In the genomic region with DNA sequence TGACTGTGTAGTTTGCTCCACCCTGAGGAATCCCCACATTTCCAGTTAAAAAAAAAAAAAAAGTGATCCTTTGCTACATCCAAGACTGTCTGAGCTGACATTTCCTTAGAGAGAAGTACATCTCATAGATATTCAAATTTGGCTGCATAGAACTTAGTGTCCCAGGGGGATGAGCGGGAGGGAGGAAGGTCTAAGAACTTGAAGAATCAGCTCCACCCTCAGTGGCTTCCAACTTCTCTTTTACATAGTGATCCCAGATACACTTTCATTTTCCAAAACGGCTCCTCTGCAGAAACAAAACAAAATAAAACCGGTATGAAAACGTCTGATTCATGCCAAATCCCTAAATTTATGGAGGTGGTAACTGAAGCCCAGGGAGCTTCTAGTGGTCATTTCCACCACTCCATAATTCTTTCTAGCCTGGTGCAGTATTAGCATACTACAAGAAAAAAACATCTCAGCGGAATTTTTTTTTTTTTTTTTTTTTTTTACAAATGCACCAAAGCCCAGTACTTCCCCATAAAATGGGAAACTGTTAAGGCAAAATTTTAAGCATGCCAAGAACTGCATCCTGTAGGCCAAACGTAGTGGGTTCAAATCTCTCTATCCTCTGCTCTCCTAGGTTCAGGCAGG, we compare ENCODE assay signal across 2 cellular contexts.
TF ChIP-seq lines count a peak whose summit lies in the region.

No MANE protein-coding gene starts in this region.

TF ChIP-seq in liver, 16 proteins besides CTCF, POLR2A, EP300 and RAD21:
- TF ChIP-seq NR2F2 (IDR thresholded peaks at IDR 0.05), result peak; percentile 34
- no peak for TF ChIP-seq FOXA2 (IDR thresholded peaks at IDR 0.05)
- peak; percentile 22 for TF ChIP-seq SP1 (IDR thresholded peaks at IDR 0.05)

TF ChIP-seq in HepG2, 621 proteins besides CTCF, POLR2A, EP300 and RAD21:
- TF ChIP-seq, protein P1, sequence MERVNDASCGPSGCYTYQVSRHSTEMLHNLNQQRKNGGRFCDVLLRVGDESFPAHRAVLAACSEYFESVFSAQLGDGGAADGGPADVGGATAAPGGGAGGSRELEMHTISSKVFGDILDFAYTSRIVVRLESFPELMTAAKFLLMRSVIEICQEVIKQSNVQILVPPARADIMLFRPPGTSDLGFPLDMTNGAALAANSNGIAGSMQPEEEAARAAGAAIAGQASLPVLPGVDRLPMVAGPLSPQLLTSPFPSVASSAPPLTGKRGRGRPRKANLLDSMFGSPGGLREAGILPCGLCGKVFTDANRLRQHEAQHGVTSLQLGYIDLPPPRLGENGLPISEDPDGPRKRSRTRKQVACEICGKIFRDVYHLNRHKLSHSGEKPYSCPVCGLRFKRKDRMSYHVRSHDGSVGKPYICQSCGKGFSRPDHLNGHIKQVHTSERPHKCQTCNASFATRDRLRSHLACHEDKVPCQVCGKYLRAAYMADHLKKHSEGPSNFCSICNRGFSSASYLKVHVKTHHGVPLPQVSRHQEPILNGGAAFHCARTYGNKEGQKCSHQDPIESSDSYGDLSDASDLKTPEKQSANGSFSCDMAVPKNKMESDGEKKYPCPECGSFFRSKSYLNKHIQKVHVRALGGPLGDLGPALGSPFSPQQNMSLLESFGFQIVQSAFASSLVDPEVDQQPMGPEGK (CRISPR knock-in tag; IDR thresholded peaks at IDR 0.05), result no peak
- TF ChIP-seq KDM3A (CRISPR knock-in tag; IDR thresholded peaks at IDR 0.05; ENCODE audit: low read depth) (no peak), RFX1 (IDR thresholded peaks at IDR 0.05) (no peak), KLF9 (CRISPR knock-in tag; IDR thresholded peaks at IDR 0.05; ENCODE audit: low read depth) (no peak), ZNF382 (CRISPR knock-in tag; IDR thresholded peaks at IDR 0.05; ENCODE audit: borderline replicate concordance) (no peak), HOXD1 (CRISPR knock-in tag; IDR thresholded peaks at IDR 0.05) (no peak), ZSCAN5A (CRISPR knock-in tag; IDR thresholded peaks at IDR 0.05; ENCODE audit: borderline replicate concordance) (no peak), ZNF747 (CRISPR knock-in tag; IDR thresholded peaks at IDR 0.05; ENCODE audit: borderline replicate concordance) (no peak), ZNF441 (CRISPR knock-in tag; IDR thresholded peaks at IDR 0.05; ENCODE audit: borderline replicate concordance) (no peak), ZBTB8A (CRISPR knock-in tag; IDR thresholded peaks at IDR 0.05; ENCODE audit: borderline replicate concordance, low read depth) (no peak), RORA (CRISPR knock-in tag; IDR thresholded peaks at IDR 0.05) (no peak)
- TF ChIP-seq, protein P2, sequence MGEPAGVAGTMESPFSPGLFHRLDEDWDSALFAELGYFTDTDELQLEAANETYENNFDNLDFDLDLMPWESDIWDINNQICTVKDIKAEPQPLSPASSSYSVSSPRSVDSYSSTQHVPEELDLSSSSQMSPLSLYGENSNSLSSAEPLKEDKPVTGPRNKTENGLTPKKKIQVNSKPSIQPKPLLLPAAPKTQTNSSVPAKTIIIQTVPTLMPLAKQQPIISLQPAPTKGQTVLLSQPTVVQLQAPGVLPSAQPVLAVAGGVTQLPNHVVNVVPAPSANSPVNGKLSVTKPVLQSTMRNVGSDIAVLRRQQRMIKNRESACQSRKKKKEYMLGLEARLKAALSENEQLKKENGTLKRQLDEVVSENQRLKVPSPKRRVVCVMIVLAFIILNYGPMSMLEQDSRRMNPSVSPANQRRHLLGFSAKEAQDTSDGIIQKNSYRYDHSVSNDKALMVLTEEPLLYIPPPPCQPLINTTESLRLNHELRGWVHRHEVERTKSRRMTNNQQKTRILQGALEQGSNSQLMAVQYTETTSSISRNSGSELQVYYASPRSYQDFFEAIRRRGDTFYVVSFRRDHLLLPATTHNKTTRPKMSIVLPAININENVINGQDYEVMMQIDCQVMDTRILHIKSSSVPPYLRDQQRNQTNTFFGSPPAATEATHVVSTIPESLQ (CRISPR knock-in tag; conservative IDR thresholded peaks at IDR 0.05), result no peak
- TF ChIP-seq, protein P3, sequence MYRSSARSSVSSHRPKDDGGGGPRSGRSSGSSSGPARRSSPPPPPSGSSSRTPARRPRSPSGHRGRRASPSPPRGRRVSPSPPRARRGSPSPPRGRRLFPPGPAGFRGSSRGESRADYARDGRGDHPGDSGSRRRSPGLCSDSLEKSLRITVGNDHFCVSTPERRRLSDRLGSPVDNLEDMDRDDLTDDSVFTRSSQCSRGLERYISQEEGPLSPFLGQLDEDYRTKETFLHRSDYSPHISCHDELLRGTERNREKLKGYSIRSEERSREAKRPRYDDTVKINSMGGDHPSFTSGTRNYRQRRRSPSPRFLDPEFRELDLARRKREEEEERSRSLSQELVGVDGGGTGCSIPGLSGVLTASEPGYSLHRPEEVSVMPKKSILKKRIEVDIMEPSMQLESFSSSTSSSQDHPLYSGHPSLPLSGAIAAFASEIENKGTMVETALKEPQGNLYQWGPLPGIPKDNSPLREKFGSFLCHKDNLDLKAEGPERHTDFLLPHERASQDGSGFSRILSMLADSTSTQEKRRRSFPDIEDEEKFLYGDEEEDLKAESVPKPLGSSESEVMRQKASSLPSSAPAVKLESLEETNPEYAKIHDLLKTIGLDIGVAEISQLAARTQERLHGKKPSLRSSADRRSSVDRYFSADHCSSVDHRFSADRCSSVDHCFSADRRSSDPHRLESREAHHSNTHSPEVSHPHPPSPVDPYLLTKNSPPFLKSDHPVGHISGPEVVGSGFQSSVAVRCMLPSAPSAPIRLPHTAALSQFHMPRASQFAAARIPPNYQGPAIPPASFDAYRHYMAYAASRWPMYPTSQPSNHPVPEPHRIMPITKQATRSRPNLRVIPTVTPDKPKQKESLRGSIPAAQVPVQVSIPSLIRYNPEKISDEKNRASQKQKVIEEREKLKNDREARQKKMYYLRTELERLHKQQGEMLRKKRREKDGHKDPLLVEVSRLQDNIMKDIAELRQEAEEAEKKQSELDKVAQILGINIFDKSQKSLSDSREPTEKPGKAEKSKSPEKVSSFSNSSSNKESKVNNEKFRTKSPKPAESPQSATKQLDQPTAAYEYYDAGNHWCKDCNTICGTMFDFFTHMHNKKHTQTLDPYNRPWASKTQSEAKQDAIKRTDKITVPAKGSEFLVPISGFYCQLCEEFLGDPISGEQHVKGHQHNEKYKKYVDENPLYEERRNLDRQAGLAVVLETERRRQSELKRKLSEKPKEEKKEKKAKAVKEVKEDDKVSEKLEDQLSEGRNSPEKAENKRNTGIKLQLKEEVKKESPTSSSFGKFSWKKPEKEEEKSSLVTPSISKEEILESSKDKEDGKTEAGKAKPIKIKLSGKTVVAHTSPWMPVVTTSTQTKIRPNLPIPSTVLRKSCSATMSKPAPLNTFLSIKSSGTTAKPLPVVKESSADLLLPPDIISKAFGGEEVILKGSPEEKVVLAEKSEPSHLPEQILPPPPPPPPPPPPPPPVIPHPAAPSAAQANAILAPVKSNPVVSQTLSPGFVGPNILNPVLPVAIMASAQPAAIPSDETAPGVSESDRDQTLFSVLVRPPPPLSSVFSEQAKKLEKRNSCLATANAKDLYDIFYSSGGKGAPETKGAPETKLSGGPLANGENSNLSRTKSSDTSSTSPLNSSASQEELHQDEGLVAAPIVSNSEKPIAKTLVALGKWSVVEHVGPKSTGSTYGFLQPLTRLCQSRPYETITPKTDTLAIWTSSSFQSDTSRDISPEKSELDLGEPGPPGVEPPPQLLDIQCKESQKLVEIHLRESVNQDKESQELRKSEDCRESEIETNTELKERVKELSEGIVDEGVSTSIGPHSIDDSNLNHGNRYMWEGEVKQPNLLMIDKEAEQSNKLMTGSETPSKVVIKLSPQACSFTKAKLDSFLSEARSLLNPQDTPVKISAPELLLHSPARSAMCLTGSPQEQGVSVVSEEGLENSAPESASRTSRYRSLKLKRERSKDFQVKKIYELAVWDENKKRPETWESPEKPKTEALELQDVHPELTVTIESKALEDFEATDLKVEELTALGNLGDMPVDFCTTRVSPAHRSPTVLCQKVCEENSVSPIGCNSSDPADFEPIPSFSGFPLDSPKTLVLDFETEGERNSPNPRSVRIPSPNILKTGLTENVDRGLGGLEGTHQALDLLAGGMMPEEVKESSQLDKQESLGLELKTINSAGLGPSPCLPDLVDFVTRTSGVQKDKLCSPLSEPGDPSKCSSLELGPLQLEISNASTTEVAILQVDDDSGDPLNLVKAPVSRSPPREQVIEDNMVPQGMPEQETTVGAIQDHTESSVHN (CRISPR knock-in tag; IDR thresholded peaks at IDR 0.05), result no peak
